2 cellular contexts compared by ENCODE assay signal in the genomic region with DNA sequence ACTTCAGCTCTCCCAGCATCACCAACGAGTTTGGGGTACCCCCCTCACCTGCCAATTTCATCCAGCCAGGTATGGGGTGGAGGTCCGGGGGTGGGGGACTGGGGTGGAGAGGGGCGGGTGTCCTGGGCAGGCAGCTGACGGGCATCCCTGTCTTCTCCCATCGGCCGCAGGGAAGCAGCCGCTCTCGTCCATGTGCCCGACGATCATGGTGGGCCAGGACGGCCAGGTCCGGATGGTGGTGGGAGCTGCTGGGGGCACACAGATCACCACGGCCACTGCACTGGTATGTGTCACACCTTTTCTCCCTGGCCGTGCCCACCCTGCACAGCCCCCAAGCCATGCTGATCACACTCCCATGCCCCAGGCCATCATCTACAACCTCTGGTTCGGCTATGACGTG. TPM values are rescaled to one million over a fixed set of nuclear protein-coding genes. Genes with fewer than 3 reads are reported as not detected.
"Had no signal": no experiment of that assay in that cellular context is flagged by ENCODE, and none has a peak within 500 bp of the region (broad histone marks: within the 10 kb centered on the region; RNA-seq: fewer than 3 reads in every experiment).

No MANE protein-coding gene starts in this region.

RNA-seq across cellular contexts. Expression of gene LRRC75B, which starts 35.0 kb away (rescaled TPM):
- total RNA-seq: naive thymus-derived CD8-positive, alpha-beta T cell had no signal
- polyA plus RNA-seq: naive thymus-derived CD4-positive, alpha-beta T cell had no signal
